ENCODE assay signal across 11 cellular contexts in the genomic region with DNA sequence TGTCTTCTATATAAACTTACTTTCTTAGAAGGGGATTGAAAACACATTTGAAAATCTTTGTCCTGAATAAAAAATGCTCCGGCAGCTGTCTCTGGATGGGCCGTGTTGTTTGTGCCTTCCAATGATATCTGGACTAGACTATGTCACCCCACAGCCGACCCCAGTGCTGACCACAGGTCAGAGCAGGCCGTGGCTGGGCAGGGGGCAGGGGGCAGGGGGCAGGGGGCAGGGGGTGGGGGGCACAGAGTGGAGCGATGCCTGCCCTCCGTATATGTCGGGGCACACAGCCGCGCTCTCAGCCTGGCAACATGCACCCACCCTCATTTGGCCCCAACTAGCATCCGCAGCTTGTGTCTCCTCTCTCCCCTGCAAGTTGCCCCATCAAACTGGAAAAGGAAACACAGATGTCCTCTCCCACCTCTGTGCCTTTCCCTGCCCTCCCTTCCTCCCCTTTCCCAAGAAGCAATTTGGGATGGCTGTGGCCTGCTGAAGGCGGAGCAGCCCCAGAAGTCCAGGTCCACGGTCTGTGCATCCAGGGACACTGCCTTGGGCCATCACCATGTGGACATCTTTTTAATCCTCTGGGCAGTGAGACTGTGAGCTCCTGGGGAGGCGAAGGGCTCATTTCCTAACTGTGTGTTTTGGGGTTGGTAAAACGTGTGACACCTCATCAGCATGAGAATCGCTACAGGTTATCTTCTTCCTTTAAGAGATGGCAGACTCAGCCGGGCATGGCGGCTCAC.
"Had no signal": no experiment of that assay in that cellular context is flagged by ENCODE, and none has a peak within 500 bp of the region (broad histone marks: within the 10 kb centered on the region; RNA-seq: fewer than 3 reads in every experiment).

No MANE protein-coding gene starts in this region.

- DNase-seq: activated naive CD4-positive, alpha-beta T cell; activated T-cell treated with anti-CD3 and anti-CD28 coated beads, Interleukin-2, amount 50 U/mL, for 72 hours; gastrocnemius medialis; midbrain; occipital lobe; stimulated activated CD4-positive, alpha-beta T cell treated with anti-CD3 and anti-CD28 coated beads, Interleukin-15, amount 100 ng/mL, for 24 hours; stimulated activated CD4-positive, alpha-beta T cell treated with anti-CD3 and anti-CD28 coated beads, Interleukin-4, amount 100 ng/mL, for 24 hours; T-helper 2 cell; testis had no signal

- H3K4me3 Mint-ChIP-seq: activated T-cell treated with anti-CD3 and anti-CD28 coated beads, Interleukin-2, amount 50 U/mL, for 72 hours; stimulated activated naive CD8-positive, alpha-beta T cell treated with anti-CD3 and anti-CD28 coated beads, Interleukin-15, Interleukin-2, amounts not matched to agents 100 ng/mL and 50 ng/mL, for 24 hours had no signal

- H3K27ac Mint-ChIP-seq: activated T-cell treated with anti-CD3 and anti-CD28 coated beads, Interleukin-2, amount 50 U/mL, for 72 hours; stimulated activated naive CD8-positive, alpha-beta T cell treated with anti-CD3 and anti-CD28 coated beads, Interleukin-15, Interleukin-2, amounts not matched to agents 100 ng/mL and 50 ng/mL, for 24 hours had no signal

- H3K4me3 ChIP-seq: ascending aorta, gastrocnemius medialis, testis had no signal

- H3K27me3 Mint-ChIP-seq: stimulated activated naive CD8-positive, alpha-beta T cell treated with anti-CD3 and anti-CD28 coated beads, Interleukin-15, Interleukin-2, amounts not matched to agents 100 ng/mL and 50 ng/mL, for 24 hours had no signal

- H3K36me3 ChIP-seq: ascending aorta, gastrocnemius medialis had no signal

- ATAC-seq: activated T-cell treated with anti-CD3 and anti-CD28 coated beads, Interleukin-2, amount 50 U/mL, for 72 hours; gastrocnemius medialis had no signal

- H3K27me3 ChIP-seq: ascending aorta, gastrocnemius medialis, testis had no signal
